2 cellular contexts compared by ENCODE assay signal in genomic region chr9:113369583-113370140, GRCh38.
A peak's percentile ranks its signal among the peaks of the same experiment; 100 is the strongest.
TF ChIP-seq lines count a peak whose summit lies in the region.

No MANE protein-coding gene starts in this region.

TF ChIP-seq in K562, 482 proteins besides CTCF, POLR2A, EP300 and RAD21:
- TF ChIP-seq ZFX (CRISPR knock-in tag; IDR thresholded peaks at IDR 0.05) (0 out of 2 replicates have a peak, but pooled peaks have one; percentile 27), ZNF134 (CRISPR knock-in tag; conservative IDR thresholded peaks at IDR 0.05) (no peak)

TF ChIP-seq in GM12891, 5 proteins besides CTCF, POLR2A, EP300 and RAD21:
- no peak for TF ChIP-seq POU2F2 (IDR thresholded peaks at IDR 0.05; ENCODE audit: low read depth, low read length)
- no peak for TF ChIP-seq SPI1 (IDR thresholded peaks at IDR 0.05; ENCODE audit: low read depth, low read length)
- no peak for TF ChIP-seq POLR2AphosphoS5 (IDR thresholded peaks at IDR 0.05; ENCODE audit: low read depth, low read length)
- TF ChIP-seq TAF1 (IDR thresholded peaks at IDR 0.05; ENCODE audit: low read depth, low read length) = no peak
- TF ChIP-seq PAX5 (IDR thresholded peaks at IDR 0.05; ENCODE audit: insufficient read depth, low read length, severe bottlenecking) = no peak
